In genomic region chr1:150283260-150283659, GRCh38 we compare ENCODE assay signal across 10 cellular contexts. TPM values are rescaled to one million over a fixed set of nuclear protein-coding genes. Genes with fewer than 3 reads are reported as not detected.
A peak's percentile ranks its signal among the peaks of the same experiment; 100 is the strongest.
DNase-seq lines count a peak whose midpoint lies in the region; ATAC-seq and TF ChIP-seq lines count a peak whose summit lies in the region.
"Had no signal": no experiment of that assay in that cellular context is flagged by ENCODE, and none has a peak within 500 bp of the region (broad histone marks: within the 10 kb centered on the region; RNA-seq: fewer than 3 reads in every experiment).

No MANE protein-coding gene starts in this region.

- TF ChIP-seq CTCF in heart right ventricle (IDR thresholded peaks at IDR 0.05) (no peak), upper lobe of right lung (IDR thresholded peaks at IDR 0.05) (no peak)

- peak overlapping the region in 8 of 10 donors; percentile 43 to 76 (median 64) for H3K4me3 ChIP-seq in heart right ventricle
- H3K4me3 ChIP-seq in muscle layer of duodenum (ENCODE audit: low read depth in 1 of 2, low read length in 2 of 2) = peak overlapping the region; percentile 65 to 76
- peak overlapping the region; percentile 64 for H3K4me3 ChIP-seq in upper lobe of right lung

- H3K36me3 ChIP-seq in heart right ventricle = peaks cover 0 to 75% (median 18%) of the 10 kb centered on the region in 9 donors
- H3K36me3 ChIP-seq in muscle layer of duodenum (ENCODE audit: control insufficient read depth in 1 of 2, insufficient read depth in 2 of 2, low read length in 2 of 2) = peaks cover 4 to 26% of the 10 kb centered on the region in 2 donors
- H3K36me3 ChIP-seq in upper lobe of right lung = no peaks in the 10 kb centered on the region

- WGBS in heart right ventricle, 2 donors = 81 to 82% methylated on average over 12 of the region's 12 CpGs

- intact Hi-C loops in heart right ventricle (cut with DNase I) (loop anchor here in 1 of 10 donors (10.0 kb wide), 1 partner anchor 262 kb away; the partner anchor contains the start of gene ADAMTSL4), cardiac septum (cut with DNase I) (loop anchor here (5.0 kb wide), 1 partner anchor 79 kb away; the partner anchor contains the start of gene RPRD2), upper lobe of right lung (cut with DNase I) (no loop called here)

- H3K9me3 ChIP-seq in heart right ventricle (no peaks in the 10 kb centered on the region), muscle layer of duodenum (ENCODE audit: control insufficient read depth in 1 of 2, low read length in 2 of 2) (no peaks in the 10 kb centered on the region), upper lobe of right lung (no peaks in the 10 kb centered on the region)

- no peak for ATAC-seq in heart right ventricle
- ATAC-seq in upper lobe of right lung = no peak
- ATAC-seq in GM19351 (IDR thresholded peaks at IDR 0.05; ENCODE audit: unreplicated experiment) = no peak

- peaks cover 0 to 32% (median 24%) of the 10 kb centered on the region in 9 donors for H3K4me1 ChIP-seq in heart right ventricle
- H3K4me1 ChIP-seq in muscle layer of duodenum (ENCODE audit: control insufficient read depth in 1 of 2, insufficient read depth in 2 of 2, low read length in 2 of 2) = peaks cover 10 to 19% of the 10 kb centered on the region in 2 donors
- peaks cover 8% of the 10 kb centered on the region for H3K4me1 ChIP-seq in upper lobe of right lung

- peak overlapping the region in 8 of 10 donors; percentile 72 to 93 (median 91) for H3K27ac ChIP-seq in heart right ventricle
- H3K27ac ChIP-seq in caudate nucleus (ENCODE audit: low read depth, low read length) = peak overlapping the region; percentile 95
- no peak overlapping the region for H3K27ac ChIP-seq in muscle layer of duodenum (ENCODE audit: low read length)
- H3K27ac ChIP-seq in upper lobe of right lung = peak overlapping the region; percentile 96

- DNase-seq in heart right ventricle = no peak
- DNase-seq in cardiac septum (ENCODE audit: low spot score) = no peak
- DNase-seq in caudate nucleus (lab: John Stamatoyannopoulos, UW) = no peak
- no peak for DNase-seq in upper lobe of right lung
- DNase-seq in islet precursor cell = no peak
- no peak for DNase-seq in NCI-H2196 (lab: John Stamatoyannopoulos, UW; ENCODE audit: unreplicated experiment)
- DNase-seq: dermis blood vessel endothelial cell, Karpas-422 had no signal

- H3K27me3 ChIP-seq in heart right ventricle (peaks cover 0 to 11% (median 0%) of the 10 kb centered on the region in 7 donors), muscle layer of duodenum (ENCODE audit: low read depth, low read length) (no peaks in the 10 kb centered on the region), upper lobe of right lung (no peaks in the 10 kb centered on the region)

RNA-seq across cellular contexts. Expression of gene CIART, which starts 0.9 kb away (rescaled TPM):
- total RNA-seq in heart right ventricle (10 to 100 TPM in 6 of 10 donors, 1 to 10 TPM in 4; 3.4 to 22.6 (median 15.5) TPM), cardiac septum (10.0 TPM), upper lobe of right lung (10.6 TPM)
- 10 to 100 TPM in 1 of 2 donors, 1 to 10 TPM in 1; 4.9 to 18.7 TPM for polyA plus RNA-seq in heart right ventricle

RNA-seq across cellular contexts. Expression of gene MRPS21, which starts 10.4 kb away (rescaled TPM):
- 10 to 100 TPM; 68.4 to 80.0 (median 73.6) TPM for total RNA-seq in heart right ventricle
- 100 to 1,000 TPM in 1 of 2 donors, 10 to 100 TPM in 1; 89.2 to 195 TPM for polyA plus RNA-seq in heart right ventricle
- 67.8 TPM for total RNA-seq in cardiac septum
- 46.1 TPM for total RNA-seq in upper lobe of right lung

RNA-seq across cellular contexts. Expression of gene C1orf54, which starts 10.7 kb away (rescaled TPM):
- total RNA-seq in heart right ventricle (10 to 100 TPM in 6 of 10 donors, 1 to 10 TPM in 4; 5.7 to 19.5 (median 11.8) TPM), cardiac septum (11.9 TPM), upper lobe of right lung (15.4 TPM)
- 10 to 100 TPM; 29.1 to 34.3 TPM for polyA plus RNA-seq in heart right ventricle

RNA-seq across cellular contexts. Expression of gene APH1A, which starts 14.4 kb away (rescaled TPM):
- total RNA-seq in heart right ventricle = 10 to 100 TPM; 56.6 to 86.9 (median 65.7) TPM
- polyA plus RNA-seq in heart right ventricle = 10 to 100 TPM; 52.9 to 74.4 TPM
- total RNA-seq in cardiac septum = 57.3 TPM
- total RNA-seq in upper lobe of right lung = 135 TPM

RNA-seq across cellular contexts. Expression of gene CA14, which starts 25.7 kb away (rescaled TPM):
- total RNA-seq in heart right ventricle (10 to 100 TPM in 3 of 10 donors, 1 to 10 TPM in 5, under 1 TPM in 2; 0.48 to 18.5 (median 2.9) TPM), cardiac septum (0.51 TPM), upper lobe of right lung (0.55 TPM)
- 10 to 100 TPM in 1 of 2 donors, 1 to 10 TPM in 1; 3.3 to 11.6 TPM for polyA plus RNA-seq in heart right ventricle
- total RNA-seq: dermis blood vessel endothelial cell had no signal
